Comparison of ENCODE assay signal across 8 cellular contexts in genomic region chr12:51341259-51342007, GRCh38. TPM values are rescaled to one million over a fixed set of nuclear protein-coding genes. Genes with fewer than 3 reads are reported as not detected.
DNase-seq lines count a peak whose midpoint lies in the region; ATAC-seq and TF ChIP-seq lines count a peak whose summit lies in the region.

No MANE protein-coding gene starts in this region.

- peak; percentile 98 for ATAC-seq in CD4-positive, alpha-beta T cell (ENCODE audit: poor library complexity)
- peak; percentile 86 for ATAC-seq in activated CD8-positive, alpha-beta T cell treated with anti-CD3 and anti-CD28 coated beads, Interleukin-2, amount 10 ng/mL, durations not matched to agents 7 days and 5 days
- peak; percentile 83 for ATAC-seq in memory B cell (ENCODE audit: low read depth)
- ATAC-seq in HG02840 (IDR thresholded peaks at IDR 0.05; ENCODE audit: low FRiP score, unreplicated experiment): no peak

- H3K9me3 ChIP-seq in CD4-positive, alpha-beta T cell (ENCODE audit: control insufficient read depth, low read length): no peaks in the 10 kb centered on the region

- DNase-seq in CD4-positive, alpha-beta T cell: peak; percentile 57 to 73 (median 64)
- peak; percentile 52 for DNase-seq in HFFc6
- DNase-seq in NCI-H748 (lab: John Stamatoyannopoulos, UW; ENCODE audit: unreplicated experiment): peak; percentile 77
- peak; percentile 81 for DNase-seq in activated CD8-positive, alpha-beta T cell treated with anti-CD3 and anti-CD28 coated beads, Interleukin-2, amount 10 ng/mL, durations not matched to agents 7 days and 5 days
- peak; percentile 53 for DNase-seq in effector CD8-positive, alpha-beta T cell (lab: John Stamatoyannopoulos, UW)
- DNase-seq in memory B cell (ENCODE audit: low spot score in 2 of 2): peak; percentile 72 to 79
- DNase-seq in stimulated activated CD8-positive, alpha-beta memory T cell treated with anti-CD3 and anti-CD28 coated beads, Interleukin-15, amount 100 ng/mL, for 24 hours (ENCODE audit: low read depth): peak; percentile 21

- H3K27me3 ChIP-seq in CD4-positive, alpha-beta T cell (ENCODE audit: control insufficient read depth, insufficient read depth, low read length): no peaks in the 10 kb centered on the region

- intact Hi-C loops in CD4-positive, alpha-beta T cell (cut with DNase I, micrococcal nuclease): loop anchor here (1.0 to 10.0 kb wide), 7 partner anchors 22 to 577 kb away; partner anchors contain the start of genes ATF1 (in 1 of the 2) and LETMD1 (in 1 of the 2)

- H3K36me3 Mint-ChIP-seq in CD4-positive, alpha-beta T cell (ENCODE audit: low read depth): no peaks in the 10 kb centered on the region
- H3K36me3 Mint-ChIP-seq in HFFc6 (ENCODE audit: low read depth) (no peaks in the 10 kb centered on the region), memory B cell (no peaks in the 10 kb centered on the region)
- H3K36me3 Mint-ChIP-seq in activated CD8-positive, alpha-beta T cell treated with anti-CD3 and anti-CD28 coated beads, Interleukin-2, amount 10 ng/mL, durations not matched to agents 7 days and 5 days (ENCODE audit: low read depth): no peaks in the 10 kb centered on the region

- H3K4me3 Mint-ChIP-seq in CD4-positive, alpha-beta T cell: peak overlapping the region; percentile 42
- H3K4me3 Mint-ChIP-seq in HFFc6: peak overlapping the region; percentile 65
- no peak overlapping the region for H3K4me3 Mint-ChIP-seq in activated CD8-positive, alpha-beta T cell treated with anti-CD3 and anti-CD28 coated beads, Interleukin-2, amount 10 ng/mL, durations not matched to agents 7 days and 5 days
- H3K4me3 Mint-ChIP-seq in memory B cell: peak overlapping the region; percentile 46

- H3K9me3 Mint-ChIP-seq in CD4-positive, alpha-beta T cell: no peaks in the 10 kb centered on the region
- H3K9me3 Mint-ChIP-seq in HFFc6: no peaks in the 10 kb centered on the region
- no peaks in the 10 kb centered on the region for H3K9me3 Mint-ChIP-seq in activated CD8-positive, alpha-beta T cell treated with anti-CD3 and anti-CD28 coated beads, Interleukin-2, amount 10 ng/mL, durations not matched to agents 7 days and 5 days (ENCODE audit: insufficient read depth)
- H3K9me3 Mint-ChIP-seq in memory B cell: no peaks in the 10 kb centered on the region

- no peaks in the 10 kb centered on the region for H3K27me3 Mint-ChIP-seq in CD4-positive, alpha-beta T cell
- H3K27me3 Mint-ChIP-seq in HFFc6 (ENCODE audit: insufficient read depth): peaks cover 4% of the 10 kb centered on the region
- no peaks in the 10 kb centered on the region for H3K27me3 Mint-ChIP-seq in activated CD8-positive, alpha-beta T cell treated with anti-CD3 and anti-CD28 coated beads, Interleukin-2, amount 10 ng/mL, durations not matched to agents 7 days and 5 days (ENCODE audit: low read depth)
- peaks cover 2% of the 10 kb centered on the region for H3K27me3 Mint-ChIP-seq in memory B cell

- peak overlapping the region; percentile 51 for H3K27ac Mint-ChIP-seq in CD4-positive, alpha-beta T cell
- peak overlapping the region; percentile 5; the same call in 1 of the 2 replicates for H3K27ac Mint-ChIP-seq in HFFc6
- peak overlapping the region; percentile 65 for H3K27ac Mint-ChIP-seq in activated CD8-positive, alpha-beta T cell treated with anti-CD3 and anti-CD28 coated beads, Interleukin-2, amount 10 ng/mL, durations not matched to agents 7 days and 5 days
- no peak overlapping the region for H3K27ac Mint-ChIP-seq in memory B cell

- CTCF ChIA-PET in CD4-positive, alpha-beta T cell (lab: Charles Lee): interaction anchor here (0.6 to 4.6 kb wide), 23 partner anchors 8 to 294 kb away, joined by 3 to 57 read pairs (median 6); partner anchors contain the start of genes BIN2, POU6F1 and SMAGP
- CTCF ChIA-PET in activated CD8-positive, alpha-beta T cell treated with anti-CD3 and anti-CD28 coated beads, Interleukin-2, amount 10 ng/mL, durations not matched to agents 7 days and 5 days (lab: Charles Lee): interaction anchor here (0.6 to 8.0 kb wide), 62 partner anchors 9 to 837 kb away, joined by 3 to 86 read pairs (median 5); partner anchors contain the start of genes BIN2, DAZAP2, DIP2B and LETMD1

- H3K4me1 Mint-ChIP-seq in CD4-positive, alpha-beta T cell (ENCODE audit: low read depth): peaks cover 11% of the 10 kb centered on the region
- peaks cover 24% of the 10 kb centered on the region for H3K4me1 Mint-ChIP-seq in HFFc6 (ENCODE audit: low read depth)
- peaks cover 9% of the 10 kb centered on the region for H3K4me1 Mint-ChIP-seq in activated CD8-positive, alpha-beta T cell treated with anti-CD3 and anti-CD28 coated beads, Interleukin-2, amount 10 ng/mL, durations not matched to agents 7 days and 5 days (ENCODE audit: low read depth)
- H3K4me1 Mint-ChIP-seq in memory B cell: peaks cover 31% of the 10 kb centered on the region

- peak; percentile 97 for TF ChIP-seq CTCF in CD4-positive, alpha-beta T cell (IDR thresholded peaks at IDR 0.05)
- TF ChIP-seq CTCF in HFFc6 (IDR thresholded peaks at IDR 0.05): peak; percentile 100

- POLR2A ChIA-PET in CD4-positive, alpha-beta T cell (lab: Charles Lee): interaction anchor here (0.7 to 4.4 kb wide), 23 partner anchors 9 to 123 kb away, joined by 3 to 82 read pairs (median 5); partner anchors contain the start of genes BIN2, DAZAP2, POU6F1 and SMAGP
- POLR2A ChIA-PET in activated CD8-positive, alpha-beta T cell treated with anti-CD3 and anti-CD28 coated beads, Interleukin-2, amount 10 ng/mL, durations not matched to agents 7 days and 5 days (lab: Charles Lee): interaction anchor here (1.0 to 1.6 kb wide), 5 partner anchors 13 to 293 kb away, joined by 3 to 8 read pairs (median 6); partner anchors contain the start of genes BIN2 and LETMD1

- no peak overlapping the region for H3K27ac ChIP-seq in CD4-positive, alpha-beta T cell (ENCODE audit: low read depth, low read length)

RNA-seq across cellular contexts. Expression of gene CELA1, which starts 5.0 kb away (rescaled TPM):
- 1 to 10 TPM in 1 of 2 experiments, under 1 TPM in 1; 0.85 to 1.2 TPM for total RNA-seq in CD4-positive, alpha-beta T cell
- not detected for total RNA-seq in HFFc6 (2021; fragmentation: NEBNext Ultra II Directional; extraction: Animal tissue kit (Norgen Biotek cat#: 25700))
- not detected for total RNA-seq in activated CD8-positive, alpha-beta T cell treated with anti-CD3 and anti-CD28 coated beads, Interleukin-2, amount 10 ng/mL, durations not matched to agents 7 days and 5 days

RNA-seq across cellular contexts. Expression of gene BIN2, which starts 17.5 kb away (rescaled TPM):
- 100 to 1,000 TPM; 127 to 138 TPM for total RNA-seq in CD4-positive, alpha-beta T cell
- total RNA-seq in HFFc6 (2021; fragmentation: NEBNext Ultra II Directional; extraction: Animal tissue kit (Norgen Biotek cat#: 25700)): not detected
- 100 to 1,000 TPM; 158 to 161 TPM for total RNA-seq in activated CD8-positive, alpha-beta T cell treated with anti-CD3 and anti-CD28 coated beads, Interleukin-2, amount 10 ng/mL, durations not matched to agents 7 days and 5 days

RNA-seq across cellular contexts. Expression of gene GALNT6, which starts 49.8 kb away (rescaled TPM):
- total RNA-seq in CD4-positive, alpha-beta T cell: 10 to 100 TPM; 10.2 to 13.7 TPM
- total RNA-seq in HFFc6 (2021; fragmentation: NEBNext Ultra II Directional; extraction: Animal tissue kit (Norgen Biotek cat#: 25700)): 10 to 100 TPM; 68.2 to 93.9 (median 71.7) TPM
- 10 to 100 TPM; 40.4 to 43.1 TPM for total RNA-seq in activated CD8-positive, alpha-beta T cell treated with anti-CD3 and anti-CD28 coated beads, Interleukin-2, amount 10 ng/mL, durations not matched to agents 7 days and 5 days

Comparison
In these comparisons a context has a peak if more than half of its experiments do, and no peak if none do; other contexts are left out.
1. DNase-seq: peak in every context shown above with its lines; median percentile 81 in activated CD8-positive, alpha-beta T cell treated with anti-CD3 and anti-CD28 coated beads, Interleukin-2, amount 10 ng/mL, durations not matched to agents 7 days and 5 days; 77 in NCI-H748; 76 in memory B cell; 64 in CD4-positive, alpha-beta T cell; 53 in effector CD8-positive, alpha-beta T cell; 52 in HFFc6; 21 in stimulated activated CD8-positive, alpha-beta memory T cell treated with anti-CD3 and anti-CD28 coated beads, Interleukin-15, amount 100 ng/mL, for 24 hours.
2. RNA of gene BIN2, which starts 17.5 kb away (total RNA-seq): 158 to 161 TPM in activated CD8-positive, alpha-beta T cell treated with anti-CD3 and anti-CD28 coated beads, Interleukin-2, amount 10 ng/mL, durations not matched to agents 7 days and 5 days and 127 to 138 TPM in CD4-positive, alpha-beta T cell; not detected in HFFc6; every median in the first group is over 100 times any median in the second.